Comparison of ENCODE assay signal across 10 cellular contexts in the genomic region with DNA sequence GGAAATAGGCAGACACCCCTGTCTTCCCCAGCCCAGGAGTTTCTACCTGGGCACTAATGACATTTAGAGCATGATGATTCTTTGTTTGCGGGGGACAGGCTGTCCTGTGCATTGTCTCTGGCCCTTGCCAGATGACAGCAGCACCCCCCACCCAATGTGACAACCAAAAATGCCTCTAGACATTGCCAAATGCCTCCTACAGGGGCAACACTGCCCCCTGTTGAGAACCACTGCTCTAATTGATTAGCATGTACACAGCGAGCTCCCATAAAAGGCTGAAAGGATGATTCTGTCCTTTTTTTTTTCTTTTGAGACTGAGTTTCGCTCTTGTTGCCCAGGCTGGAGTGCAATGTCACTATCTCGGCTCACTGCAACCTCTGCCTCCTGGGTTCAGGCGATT. TPM values are rescaled to one million over a fixed set of nuclear protein-coding genes. Genes with fewer than 3 reads are reported as not detected.
DNase-seq lines count a peak whose midpoint lies in the region; ATAC-seq, FAIRE-seq and TF ChIP-seq lines count a peak whose summit lies in the region.
"Had no signal": no experiment of that assay in that cellular context is flagged by ENCODE, and none has a peak within 500 bp of the region (broad histone marks: within the 10 kb centered on the region; RNA-seq: fewer than 3 reads in every experiment).

No MANE protein-coding gene starts in this region.

- H2AFZ ChIP-seq in OCI-LY1 (ENCODE audit: low read length) = no peak overlapping the region

- peaks cover 3 to 7% of the 10 kb centered on the region in 2 donors for H3K4me1 Mint-ChIP-seq in effector memory CD8-positive, alpha-beta T cell (ENCODE audit: low read depth in 2 of 2)

- no peak overlapping the region for H3K4me3 Mint-ChIP-seq in effector memory CD8-positive, alpha-beta T cell
- H3K4me3 Mint-ChIP-seq: CD8-positive, alpha-beta memory T cell had no signal

- H3K27ac Mint-ChIP-seq in effector memory CD8-positive, alpha-beta T cell = no peak overlapping the region

- ATAC-seq in effector memory CD8-positive, alpha-beta T cell (replicated peaks) = no peak
- ATAC-seq in GM21390 (IDR thresholded peaks at IDR 0.05; ENCODE audit: unreplicated experiment) (no peak), pancreas (no peak), GM18909 (IDR thresholded peaks at IDR 0.05; ENCODE audit: poor library complexity, unreplicated experiment) (no peak)

- H3K4me3 ChIP-seq in OCI-LY1 (ENCODE audit: low read depth, low read length, poor library complexity, severe bottlenecking) = no peak overlapping the region
- no peak overlapping the region for H3K4me3 ChIP-seq in pancreas

- H3K4me1 ChIP-seq in OCI-LY1 (ENCODE audit: insufficient read depth, low read length, severe bottlenecking) (no peaks in the 10 kb centered on the region), pancreas (no peaks in the 10 kb centered on the region)

- intact Hi-C loops in pancreas (cut with DNase I) = loop anchor here in 1 of 3 donors (10.0 kb wide), 1 partner anchor 605 kb away; no protein-coding TSS in a partner anchor

- H3K9me2 ChIP-seq in OCI-LY1 (ENCODE audit: low read depth, low read length) = no peaks in the 10 kb centered on the region

- peak; percentile 24 for DNase-seq in SIG-M5 treated with dmso at 0.1 percent for 504 hours (lab: John Stamatoyannopoulos, UW; ENCODE audit: unreplicated experiment)
- no peak for DNase-seq in SIG-M5 (lab: John Stamatoyannopoulos, UW)
- peak; percentile 6 to 18 (median 7) for DNase-seq in effector memory CD8-positive, alpha-beta T cell
- DNase-seq in stimulated activated CD4-positive, alpha-beta T cell treated with anti-CD3 and anti-CD28 coated beads, Interleukin-4, amount 100 ng/mL, for 4 hours = peak; percentile 14 to 15
- DNase-seq in pancreas = no peak

- no peaks in the 10 kb centered on the region for H3F3A ChIP-seq in OCI-LY1 (ENCODE audit: insufficient read depth, low read length)

- WGBS in pancreas, 2 donors = 93 to 94% methylated on average over 5 of the region's 5 CpGs

- TF ChIP-seq CTCF in OCI-LY1 (IDR thresholded peaks at IDR 0.05; ENCODE audit: low read length) = peak; percentile 60
- TF ChIP-seq CTCF in pancreas (IDR thresholded peaks at IDR 0.05) = no peak

- H3K79me2 ChIP-seq in OCI-LY1 (ENCODE audit: insufficient read depth, low read length) = no peaks in the 10 kb centered on the region

- no peak overlapping the region for H3K27ac ChIP-seq in OCI-LY1 (ENCODE audit: low read depth, low read length, poor library complexity, severe bottlenecking)
- H3K27ac ChIP-seq in pancreas = no peak overlapping the region
- H3K27ac ChIP-seq: HL-60 had no signal

- H3K9me3 ChIP-seq in OCI-LY1 (ENCODE audit: low read length) (no peaks in the 10 kb centered on the region), pancreas (no peaks in the 10 kb centered on the region)

- peaks cover 3% of the 10 kb centered on the region; the same call in 1 of the 2 replicates for H3K27me3 ChIP-seq in OCI-LY1 (ENCODE audit: insufficient read depth, low read length)
- H3K27me3 ChIP-seq in pancreas = no peaks in the 10 kb centered on the region

- H3K9me3 Mint-ChIP-seq in effector memory CD8-positive, alpha-beta T cell = no peaks in the 10 kb centered on the region

- no peaks in the 10 kb centered on the region for H3K36me3 ChIP-seq in OCI-LY1 (ENCODE audit: insufficient read depth, low read length)
- H3K36me3 ChIP-seq in pancreas = no peaks in the 10 kb centered on the region

- no peaks in the 10 kb centered on the region for H4K20me1 ChIP-seq in OCI-LY1 (ENCODE audit: insufficient read depth, low read length)

- no peak overlapping the region for H3K4me2 ChIP-seq in OCI-LY1 (ENCODE audit: low read length)

- H3K36me3 Mint-ChIP-seq in effector memory CD8-positive, alpha-beta T cell (ENCODE audit: insufficient read depth) = no peaks in the 10 kb centered on the region
- H3K36me3 Mint-ChIP-seq: CD8-positive, alpha-beta memory T cell had no signal

- peaks cover 8 to 52% of the 10 kb centered on the region in 2 donors for H3K27me3 Mint-ChIP-seq in effector memory CD8-positive, alpha-beta T cell

- no peak for FAIRE-seq in pancreas (lab: Jason Lieb, UNC)

- H3K9ac ChIP-seq in OCI-LY1 (ENCODE audit: low read length) = no peak overlapping the region

RNA-seq across cellular contexts. Expression of a gene that starts 50.5 kb away (rescaled TPM):
- total RNA-seq in pancreas = under 1 TPM in 4 of 6 donors, not detected in 2; 0.49 to 0.92 (median 0.65) TPM
- 1 to 10 TPM in 1 of 2 donors, under 1 TPM in 1; 0.68 to 1.8 TPM for polyA plus RNA-seq in pancreas

Comparison
In these comparisons a context has a peak if more than half of its experiments do, and no peak if none do; other contexts are left out.
1. DNase-seq: peak in SIG-M5 treated with dmso at 0.1 percent for 504 hours (single experiment), effector memory CD8-positive, alpha-beta T cell (3 of 3) and stimulated activated CD4-positive, alpha-beta T cell treated with anti-CD3 and anti-CD28 coated beads, Interleukin-4, amount 100 ng/mL, for 4 hours (2 of 2); none in SIG-M5 (single experiment) and pancreas (0 of 6).